Comparison of ENCODE assay signal across 1 cellular context in the genomic region with DNA sequence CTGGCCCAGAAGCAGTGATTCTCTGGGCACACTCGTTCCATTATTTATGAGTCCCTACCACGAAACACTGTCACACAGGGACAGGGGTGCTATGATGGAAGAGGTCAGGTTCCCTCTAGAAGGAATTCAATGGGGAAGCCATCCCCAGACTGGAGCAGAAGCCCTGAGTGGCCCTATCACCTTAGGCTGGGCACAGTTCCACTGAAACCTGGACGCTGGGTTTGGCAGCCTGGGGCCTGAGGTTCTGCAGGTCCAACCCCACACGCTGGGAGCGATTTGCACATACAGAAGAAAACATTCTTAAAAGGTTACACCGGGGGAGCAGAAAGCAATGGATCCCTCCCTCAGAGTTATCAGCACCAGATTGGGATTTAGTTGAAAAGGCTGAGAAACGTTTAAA.
TF ChIP-seq lines count a peak whose summit lies in the region.

No MANE protein-coding gene starts in this region.

TF ChIP-seq in IMR-90, 13 proteins besides CTCF, POLR2A, EP300 and RAD21 (continued from another document):
- TF ChIP-seq BHLHE40 (IDR thresholded peaks at IDR 0.05; ENCODE audit: low read depth, low read length) (no peak), MXI1 (IDR thresholded peaks at IDR 0.05; ENCODE audit: borderline replicate concordance, low read depth, low read length) (no peak), CEBPB (IDR thresholded peaks at IDR 0.05; ENCODE audit: low read depth, low read length) (no peak), NFE2L2 (IDR thresholded peaks at IDR 0.05; ENCODE audit: low read depth, low read length) (no peak)
TF ChIP-seq in IMR-90: peak in this region for 0.
